Comparison of ENCODE assay signal across 12 cellular contexts in genomic region chr16:86512301-86512859, GRCh38. TPM values are rescaled to one million over a fixed set of nuclear protein-coding genes. Genes with fewer than 3 reads are reported as not detected.
A peak's percentile ranks its signal among the peaks of the same experiment; 100 is the strongest.
DNase-seq lines count a peak whose midpoint lies in the region; ATAC-seq and TF ChIP-seq lines count a peak whose summit lies in the region.
"Had no signal": no experiment of that assay in that cellular context is flagged by ENCODE, and none has a peak within 500 bp of the region (broad histone marks: within the 10 kb centered on the region; RNA-seq: fewer than 3 reads in every experiment).

No MANE protein-coding gene starts in this region.

- H3K9me3 ChIP-seq in left lung = no peaks in the 10 kb centered on the region

- DNase-seq in H7 = peak; percentile 83
- no peak for DNase-seq in astrocyte of the spinal cord (ENCODE audit: low read depth, low spot score)
- no peak for DNase-seq in left lung
- DNase-seq in stimulated activated naive B cell treated with anti-CD40 and anti-IgM and Interleukin-4, amounts not matched to agents 10 μg/mL and 1 μg/mL and 100 μg/mL, for 72 hours = no peak
- no peak for DNase-seq in caudate nucleus (lab: John Stamatoyannopoulos, UW)
- DNase-seq in OCI-M1 (lab: John Stamatoyannopoulos, UW) = no peak
- no peak for DNase-seq in dedifferentiated amniotic fluid mesenchymal stem cell (ENCODE audit: extremely low spot score)
- DNase-seq: activated CD8-positive, alpha-beta memory T cell treated with anti-CD3 and anti-CD28 coated beads, Interleukin-2, amount 50 U/mL, for 48 hours; hippocampal formation; Karpas-422; NCI-H1930 had no signal

- H3K27ac ChIP-seq in left lung (peak overlapping the region; percentile 83 to 96), caudate nucleus (ENCODE audit: low read depth, low read length) (no peak overlapping the region)

- no peak overlapping the region for H3K4me3 ChIP-seq in H7 (ENCODE audit: insufficient read depth, low read depth, low read length)
- peak overlapping the region; percentile 60 for H3K4me3 ChIP-seq in astrocyte of the spinal cord (ENCODE audit: low read depth, low read length)
- peak overlapping the region; percentile 50 to 54 for H3K4me3 ChIP-seq in left lung

- peaks cover 20 to 58% of the 10 kb centered on the region in 2 donors for H3K4me1 Mint-ChIP-seq in stimulated activated naive B cell treated with anti-CD40 and anti-IgM and Interleukin-4, amounts not matched to agents 10 μg/mL and 1 μg/mL and 100 μg/mL, for 72 hours

- peaks cover 56 to 77% of the 10 kb centered on the region in 2 donors for H3K27me3 Mint-ChIP-seq in stimulated activated naive B cell treated with anti-CD40 and anti-IgM and Interleukin-4, amounts not matched to agents 10 μg/mL and 1 μg/mL and 100 μg/mL, for 72 hours

- intact Hi-C loops in left lung (cut with DNase I) = loop anchor here (10.0 kb wide), 2 partner anchors 318 to 438 kb away; no protein-coding TSS in a partner anchor

- no peaks in the 10 kb centered on the region for H3K9me3 Mint-ChIP-seq in stimulated activated naive B cell treated with anti-CD40 and anti-IgM and Interleukin-4, amounts not matched to agents 10 μg/mL and 1 μg/mL and 100 μg/mL, for 72 hours

- TF ChIP-seq CTCF in astrocyte of the spinal cord (IDR thresholded peaks at IDR 0.05; ENCODE audit: low read depth, low read length) = no peak
- TF ChIP-seq CTCF in left lung (IDR thresholded peaks at IDR 0.05) = no peak

- no peak overlapping the region for H3K4me3 Mint-ChIP-seq in stimulated activated naive B cell treated with anti-CD40 and anti-IgM and Interleukin-4, amounts not matched to agents 10 μg/mL and 1 μg/mL and 100 μg/mL, for 72 hours

- H3K36me3 ChIP-seq in H7 (replicated peaks; ENCODE audit: control insufficient read depth, insufficient read depth, low read length) = no peaks in the 10 kb centered on the region
- H3K36me3 ChIP-seq in left lung = no peaks in the 10 kb centered on the region

- in situ Hi-C loops in astrocyte of the spinal cord (cut with HindIII; ENCODE audit: low sequenced_read_pairs) = no loop called here

- H3K27me3 ChIP-seq in H7 (ENCODE audit: control insufficient read depth, insufficient read depth, low read length) (peaks cover 99% of the 10 kb centered on the region), left lung (peaks cover 85 to 100% of the 10 kb centered on the region in 2 donors)

- H3K36me3 Mint-ChIP-seq in stimulated activated naive B cell treated with anti-CD40 and anti-IgM and Interleukin-4, amounts not matched to agents 10 μg/mL and 1 μg/mL and 100 μg/mL, for 72 hours = peaks cover 4 to 9% of the 10 kb centered on the region in 2 donors

- H3K4me1 ChIP-seq in left lung = peaks cover 0 to 37% of the 10 kb centered on the region in 2 donors

- ATAC-seq in left lung (no peak), HG02642 (IDR thresholded peaks at IDR 0.05; ENCODE audit: poor library complexity, unreplicated experiment) (no peak)
- no peak for ATAC-seq in stimulated activated naive B cell treated with anti-CD40 and anti-IgM and Interleukin-4, amounts not matched to agents 10 μg/mL and 1 μg/mL and 100 μg/mL, for 72 hours (replicated peaks)

- peak overlapping the region; percentile 51 for H3K27ac Mint-ChIP-seq in stimulated activated naive B cell treated with anti-CD40 and anti-IgM and Interleukin-4, amounts not matched to agents 10 μg/mL and 1 μg/mL and 100 μg/mL, for 72 hours

RNA-seq across cellular contexts. Expression of gene FOXF1, which starts 2.1 kb away (rescaled TPM):
- total RNA-seq in H7 (2014; rRNA removed; shearing (Covaris generic)) = not detected in 2 replicates
- total RNA-seq in left lung = 10 to 100 TPM; 21.7 to 30.3 TPM

RNA-seq across cellular contexts. Expression of gene MTHFSD, which starts 42.7 kb away (rescaled TPM):
- total RNA-seq in H7 (2014; rRNA removed; shearing (Covaris generic)) = 15.3 and 19.5 TPM in 2 replicates
- 10 to 100 TPM; 19.7 to 20.2 TPM for total RNA-seq in left lung

RNA-seq across cellular contexts. Expression of gene FOXC2, which starts 54.2 kb away (rescaled TPM):
- 0.62 TPM in 1 of 2 replicates, not detected in the other for total RNA-seq in H7 (2014; rRNA removed; shearing (Covaris generic))
- 1 to 10 TPM in 1 of 2 donors, under 1 TPM in 1; 0.41 to 2.0 TPM for total RNA-seq in left lung

Comparison
In these comparisons a context has a peak if more than half of its experiments do, and no peak if none do; other contexts are left out.
1. RNA of gene FOXF1, which starts 2.1 kb away (total RNA-seq): 21.7 to 30.3 TPM in left lung; not detected in H7; every median in the first group is over 10 times any median in the second.